In genomic region chr3:127706312-127706711, GRCh38 we compare ENCODE assay signal across 19 cellular contexts. TPM values are rescaled to one million over a fixed set of nuclear protein-coding genes. Genes with fewer than 3 reads are reported as not detected.
DNase-seq lines count a peak whose midpoint lies in the region; TF ChIP-seq lines count a peak whose summit lies in the region.
"Had no signal": no experiment of that assay in that cellular context is flagged by ENCODE, and none has a peak within 500 bp of the region (broad histone marks: within the 10 kb centered on the region; RNA-seq: fewer than 3 reads in every experiment).

No MANE protein-coding gene starts in this region.

- DNase-seq in CD14-positive monocyte (ENCODE audit: low spot score) = peak; percentile 5
- peak; percentile 65 for DNase-seq in left ventricle myocardium inferior
- DNase-seq in foreskin melanocyte = no peak
- no peak for DNase-seq in HCEC 1CT
- no peak for DNase-seq in NCI-H524 (lab: John Stamatoyannopoulos, UW)
- DNase-seq in cerebellum (ENCODE audit: low spot score) = no peak
- DNase-seq: activated CD4-positive, alpha-beta T cell treated with anti-CD3 and anti-CD28 coated beads for 48 hours; activated CD8-positive, alpha-beta memory T cell treated with anti-CD3 and anti-CD28 coated beads, Interleukin-2, amount 50 U/mL, for 48 hours; activated naive CD4-positive, alpha-beta T cell treated with Interleukin-2 at 50 U/mL for 16 hours; HFFc6; immature natural killer cell; natural killer cell; NCI-H1436 treated with DMSO at 0.1 percent for 48 hours had no signal

- H3K27me3 Mint-ChIP-seq in CD14-positive monocyte (ENCODE audit: low read depth in 3 of 3) (no peaks in the 10 kb centered on the region), brain (peaks cover 3% of the 10 kb centered on the region)
- H3K27me3 Mint-ChIP-seq: type B pancreatic cell had no signal

- H3K4me1 Mint-ChIP-seq in CD14-positive monocyte (peaks cover 11% of the 10 kb centered on the region), brain (peaks cover 32% of the 10 kb centered on the region)
- H3K4me1 Mint-ChIP-seq: immature natural killer cell; natural killer cell; stimulated activated effector memory CD8-positive, alpha-beta T cell treated with anti-CD3 and anti-CD28 coated beads, Interleukin-12 subunit alpha, Interleukin-12 subunit beta, amount 100 ng/mL, for 72 hours had no signal

- H3K9ac ChIP-seq in rectal smooth muscle tissue (ENCODE audit: low read length) = no peak overlapping the region

- H3K27ac Mint-ChIP-seq in CD14-positive monocyte = no peak overlapping the region
- peak overlapping the region in 4 of 5 experiments; percentile 41 to 98 (median 81) for H3K27ac Mint-ChIP-seq in brain
- H3K27ac Mint-ChIP-seq: dendritic cell treated with granulocyte-macrophage colony-stimulating factor and Interleukin-4, amounts not matched to agents 40 ng/mL and 50 ng/mL, for 4 days; HFFc6; immature natural killer cell; natural killer cell; progenitor cell of endocrine pancreas; stimulated activated effector memory CD8-positive, alpha-beta T cell treated with anti-CD3 and anti-CD28 coated beads, Interleukin-12 subunit alpha, Interleukin-12 subunit beta, amount 100 ng/mL, for 72 hours; type B pancreatic cell had no signal

- intact Hi-C loops in CD14-positive monocyte (cut with micrococcal nuclease) = no loop called here
- intact Hi-C loops in left ventricle myocardium inferior (cut with micrococcal nuclease) = no loop called here

- H3K27me3 ChIP-seq in left ventricle myocardium inferior (ENCODE audit: low read depth) (no peaks in the 10 kb centered on the region), rectal smooth muscle tissue (ENCODE audit: control insufficient read depth, insufficient read depth, low read length) (no peaks in the 10 kb centered on the region)

- H3K36me3 Mint-ChIP-seq in CD14-positive monocyte = peaks cover 0 to 2% of the 10 kb centered on the region in 2 donors
- peaks cover 17% of the 10 kb centered on the region for H3K36me3 Mint-ChIP-seq in brain
- H3K36me3 Mint-ChIP-seq: immature natural killer cell; natural killer cell; stimulated activated effector memory CD8-positive, alpha-beta T cell treated with anti-CD3 and anti-CD28 coated beads, Interleukin-12 subunit alpha, Interleukin-12 subunit beta, amount 100 ng/mL, for 72 hours; type B pancreatic cell had no signal

- H3K4me3 Mint-ChIP-seq in CD14-positive monocyte (no peak overlapping the region), brain (no peak overlapping the region)
- H3K4me3 Mint-ChIP-seq: dendritic cell treated with granulocyte-macrophage colony-stimulating factor and Interleukin-4, amounts not matched to agents 40 ng/mL and 50 ng/mL, for 4 days; HFFc6; immature natural killer cell; natural killer cell; stimulated activated effector memory CD8-positive, alpha-beta T cell treated with anti-CD3 and anti-CD28 coated beads, Interleukin-12 subunit alpha, Interleukin-12 subunit beta, amount 100 ng/mL, for 72 hours; type B pancreatic cell had no signal

- H3K27ac ChIP-seq in left ventricle myocardium inferior (replicated peaks) (peak overlapping the region; percentile 96), rectal smooth muscle tissue (ENCODE audit: low read depth, low read length) (peak overlapping the region; percentile 51)

- H3K9me3 ChIP-seq in left ventricle myocardium inferior (replicated peaks) = peaks cover 4% of the 10 kb centered on the region

- peaks cover 15% of the 10 kb centered on the region for H3K36me3 ChIP-seq in left ventricle myocardium inferior
- H3K36me3 ChIP-seq in rectal smooth muscle tissue (ENCODE audit: control insufficient read depth, insufficient read depth, low read length) = peaks cover 4% of the 10 kb centered on the region

- H3K4me3 ChIP-seq in left ventricle myocardium inferior (no peak overlapping the region), rectal smooth muscle tissue (ENCODE audit: low read length) (no peak overlapping the region)

- H3K4me1 ChIP-seq in left ventricle myocardium inferior (peaks cover 81% of the 10 kb centered on the region), rectal smooth muscle tissue (ENCODE audit: control insufficient read depth, insufficient read depth, low read length) (peaks cover 36% of the 10 kb centered on the region)

- TF ChIP-seq CTCF in CD14-positive monocyte (IDR thresholded peaks at IDR 0.05) = no peak
- no peak for TF ChIP-seq CTCF in brain (conservative IDR thresholded peaks at IDR 0.05)
- no peak for TF ChIP-seq CTCF in left ventricle myocardium inferior (IDR thresholded peaks at IDR 0.05; ENCODE audit: borderline replicate concordance)

- H3K9me3 Mint-ChIP-seq in CD14-positive monocyte (peaks cover 0 to 3% (median 0%) of the 10 kb centered on the region in 7 donors), brain (peaks cover 8 to 18% (median 15%) of the 10 kb centered on the region in 5 experiments)
- H3K9me3 Mint-ChIP-seq: dendritic cell treated with granulocyte-macrophage colony-stimulating factor and Interleukin-4, amounts not matched to agents 40 ng/mL and 50 ng/mL, for 4 days; immature natural killer cell; stimulated activated effector memory CD8-positive, alpha-beta T cell treated with anti-CD3 and anti-CD28 coated beads, Interleukin-12 subunit alpha, Interleukin-12 subunit beta, amount 100 ng/mL, for 72 hours; type B pancreatic cell had no signal

RNA-seq across cellular contexts. Expression of gene ABTB1, which starts 33.6 kb away (rescaled TPM):
- polyA plus RNA-seq in CD14-positive monocyte (100 to 1,000 TPM; 107 to 118 TPM), brain (ENCODE audit: insufficient read depth, low read depth, low replicate concordance) (43.7 TPM)
- total RNA-seq in left ventricle myocardium inferior (29.9 TPM), cerebellum (4.9 TPM)

Comparison
In these comparisons a context has a peak if more than half of its experiments do, and no peak if none do; other contexts are left out.
1. DNase-seq: peak in CD14-positive monocyte (single experiment) and left ventricle myocardium inferior (single experiment); none in foreskin melanocyte (single experiment), HCEC 1CT (single experiment), NCI-H524 (0 of 2) and cerebellum (single experiment).
2. H3K27ac Mint-ChIP-seq: peak in brain (4 of 5); none in CD14-positive monocyte (0 of 7).